Comparison of ENCODE assay signal across 19 cellular contexts in the genomic region with DNA sequence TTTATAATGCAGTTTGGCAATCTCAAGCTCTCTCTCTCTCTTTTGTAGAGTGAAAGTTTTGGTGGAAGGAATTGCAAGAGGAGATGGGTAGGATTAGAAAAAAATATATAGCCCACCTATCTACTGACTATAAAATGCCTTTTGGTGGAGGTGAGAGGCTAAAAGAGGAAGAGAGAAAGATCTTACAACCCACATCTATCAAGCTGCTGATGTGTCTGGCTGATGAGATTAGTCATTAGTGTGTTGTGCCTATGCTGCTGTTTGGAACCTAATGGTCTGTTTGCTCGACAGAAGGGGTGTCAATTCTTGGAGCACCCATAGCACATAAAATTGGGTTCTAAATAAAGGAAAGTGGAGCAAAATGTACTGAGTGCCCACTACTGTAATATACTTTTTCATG.
DNase-seq lines count a peak whose midpoint lies in the region; ATAC-seq, FAIRE-seq and TF ChIP-seq lines count a peak whose summit lies in the region.
"Had no signal": no experiment of that assay in that cellular context is flagged by ENCODE, and none has a peak within 500 bp of the region (broad histone marks: within the 10 kb centered on the region; RNA-seq: fewer than 3 reads in every experiment).

No MANE protein-coding gene starts in this region.

- no peaks in the 10 kb centered on the region for H3K79me2 ChIP-seq in GM12878 (ENCODE audit: control insufficient read depth, insufficient read depth, low read length)

- no peak overlapping the region for H3K4me2 ChIP-seq in GM12878 (ENCODE audit: control insufficient read depth, insufficient read depth)
- H3K4me2 ChIP-seq: BLaER1 treated with 17β-estradiol and CSF1 and Interleukin-3, amounts not matched to agents 10 nM and 100 nM had no signal

- no peak for TF ChIP-seq CTCF in GM12878 (IDR thresholded peaks at IDR 0.05 in 2 of 3, conservative IDR thresholded peaks at IDR 0.05 in 1 of 3; ENCODE audit: control insufficient read depth in 2 of 3, extremely low read depth in 1 of 3, insufficient read depth in 1 of 3, low read depth in 3 of 3, low read length in 3 of 3)

- no peaks in the 10 kb centered on the region for H3K4me1 ChIP-seq in GM12878 (ENCODE audit: control insufficient read depth, insufficient read depth, low read length)
- H3K4me1 ChIP-seq: BLaER1 treated with 17β-estradiol and CSF1 and Interleukin-3, amounts not matched to agents 10 nM and 100 nM had no signal

- RAD21 ChIA-PET in GM12878 (lab: Charles Lee; ENCODE audit: unreplicated experiment), result no interaction called here

- DNase-seq in GM12891 (ENCODE audit: insufficient read length, low spot score) (no peak), GM12878 (ENCODE audit: low read depth, low spot score) (no peak), NCI-H2107 (lab: John Stamatoyannopoulos, UW) (no peak), A172 (ENCODE audit: low spot score) (no peak), substantia nigra (lab: John Stamatoyannopoulos, UW) (no peak), KG1 (lab: John Stamatoyannopoulos, UW) (no peak)
- DNase-seq: 8988T; Calu3; CD8-positive, alpha-beta T cell; DMS79 treated with DMSO at 0.1 percent for 48 hours; GF-D8; GM23248; HCEC 1CT had no signal

- H4K20me1 ChIP-seq in GM12878 (ENCODE audit: control insufficient read depth, insufficient read depth), result no peaks in the 10 kb centered on the region
- H4K20me1 ChIP-seq: BLaER1 treated with 17β-estradiol and CSF1 and Interleukin-3, amounts not matched to agents 10 nM and 100 nM had no signal

- CTCF ChIA-PET in GM12878 (lab: Yijun Ruan, JAX), result no interaction called here

- SMC1A ChIA-PET in GM12878 (lab: Charles Lee; ENCODE audit: uncharacterized antibody, unreplicated experiment), result no interaction called here

- TF ChIP-seq RAD21 in GM12878 (IDR thresholded peaks at IDR 0.05; ENCODE audit: insufficient read depth, low read depth, low read length), result no peak

- no peak for FAIRE-seq in GM12891 (lab: Jason Lieb, UNC)
- FAIRE-seq in GM12878 (lab: Jason Lieb, UNC), result no peak
- FAIRE-seq: GM12892, GM18507 had no signal

- 7% methylated on average over 1 of the region's 1 CpG for WGBS in GM12878 (ENCODE audit: insufficient coverage, insufficient replicate concordance, low lambda C conversion rate, missing lambda C conversion rate)

- H3K36me3 ChIP-seq in GM12878 (ENCODE audit: control insufficient read depth in 2 of 2, insufficient read depth in 2 of 2, low read length in 1 of 2), result no peaks in the 10 kb centered on the region
- H3K36me3 ChIP-seq: BLaER1 treated with 17β-estradiol and CSF1 and Interleukin-3, amounts not matched to agents 10 nM and 100 nM had no signal

- intact Hi-C loops in GM12878 (cut with micrococcal nuclease; ENCODE audit: unreplicated experiment), result no loop called here

- H3K27ac ChIP-seq in GM12878 (ENCODE audit: control insufficient read depth, insufficient read depth) (no peak overlapping the region), substantia nigra (ENCODE audit: low read depth, low read length, poor library complexity, severe bottlenecking) (no peak overlapping the region)
- H3K27ac ChIP-seq: BLaER1 treated with 17β-estradiol and CSF1 and Interleukin-3, amounts not matched to agents 10 nM and 100 nM; GM23248; HL-60 had no signal

- in situ Hi-C loops in GM12878 (cut with MboI), result no loop called here

- no TSS peak for BruUV-seq in GM12878 (replicated peaks; lab: Mats Ljungman, UMichigan)

- no peak overlapping the region for H2AFZ ChIP-seq in GM12878 (ENCODE audit: control insufficient read depth, low read depth, low read length)
- H2AFZ ChIP-seq: GM23248 had no signal

- H3K9me3 ChIP-seq in GM12878 (replicated peaks; ENCODE audit: control insufficient read depth, insufficient read depth, low read length), result no peaks in the 10 kb centered on the region
- H3K9me3 ChIP-seq: BLaER1 treated with 17β-estradiol and CSF1 and Interleukin-3, amounts not matched to agents 10 nM and 100 nM had no signal

- TF ChIP-seq EP300 in GM12878 (IDR thresholded peaks at IDR 0.05; ENCODE audit: borderline replicate concordance in 1 of 2, control insufficient read depth in 1 of 2, low read depth in 2 of 2, low read length in 2 of 2), result no peak

- no peak for TF ChIP-seq POLR2A in GM12891 (IDR thresholded peaks at IDR 0.05; ENCODE audit: low read depth, low read length)
- TF ChIP-seq POLR2A in GM12878 (IDR thresholded peaks at IDR 0.05; ENCODE audit: low read depth, low read length), result no peak

- POLR2A ChIA-PET in GM12878 (lab: Charles Lee), result no interaction called here

- no peaks in the 10 kb centered on the region for H3K27me3 ChIP-seq in GM12878 (replicated peaks in 1 of 2; ENCODE audit: control insufficient read depth in 2 of 2, insufficient read depth in 2 of 2, low read length in 1 of 2)
- H3K27me3 ChIP-seq: BLaER1 treated with 17β-estradiol and CSF1 and Interleukin-3, amounts not matched to agents 10 nM and 100 nM had no signal

- no peak overlapping the region for H3K4me3 ChIP-seq in GM12878
- H3K4me3 ChIP-seq: BLaER1 treated with 17β-estradiol and CSF1 and Interleukin-3, amounts not matched to agents 10 nM and 100 nM; GM23248 had no signal

- H3K9ac ChIP-seq in GM12878 (ENCODE audit: control insufficient read depth, insufficient read depth, low read length), result no peak overlapping the region
- H3K9ac ChIP-seq: BLaER1 treated with 17β-estradiol and CSF1 and Interleukin-3, amounts not matched to agents 10 nM and 100 nM; GM23248 had no signal

- ATAC-seq in GM19351 (IDR thresholded peaks at IDR 0.05; ENCODE audit: unreplicated experiment) (peak; percentile 74), HG02973 (IDR thresholded peaks at IDR 0.05; ENCODE audit: unreplicated experiment) (peak; percentile 48), GM12878 (peak; percentile 72)
- ATAC-seq: CD8-positive, alpha-beta T cell had no signal

TF ChIP-seq in GM12891, 5 proteins besides CTCF, POLR2A, EP300 and RAD21:
- TF ChIP-seq POLR2AphosphoS5 (IDR thresholded peaks at IDR 0.05; ENCODE audit: low read depth, low read length) (no peak), SPI1 (IDR thresholded peaks at IDR 0.05; ENCODE audit: low read depth, low read length) (peak; percentile 85), POU2F2 (IDR thresholded peaks at IDR 0.05; ENCODE audit: low read depth, low read length) (no peak)
TF ChIP-seq in GM12891: peak in this region for 1.

TF ChIP-seq in GM12878, 131 proteins besides CTCF, POLR2A, EP300 and RAD21 (continues in another document):
- TF ChIP-seq SMARCA5 (IDR thresholded peaks at IDR 0.05) (no peak), BMI1 (IDR thresholded peaks at IDR 0.05; ENCODE audit: borderline replicate concordance) (no peak), SPI1 (IDR thresholded peaks at IDR 0.05; ENCODE audit: borderline replicate concordance, insufficient read depth, low read depth, low read length) (peak; percentile 81), STAT1 (conservative IDR thresholded peaks at IDR 0.05) (no peak), ETV6 (conservative IDR thresholded peaks at IDR 0.05 in 1 of 2, IDR thresholded peaks at IDR 0.05 in 1 of 2; ENCODE audit: borderline replicate concordance in 1 of 2, low read depth in 1 of 2) (no peak), BHLHE40 (IDR thresholded peaks at IDR 0.05; ENCODE audit: borderline replicate concordance in 1 of 2, low read depth in 2 of 2, low read length in 1 of 2) (no peak), PML (IDR thresholded peaks at IDR 0.05; ENCODE audit: low read length) (no peak), BCL11A (IDR thresholded peaks at IDR 0.05; ENCODE audit: low read depth, low read length) (no peak), KDM1A (IDR thresholded peaks at IDR 0.05; ENCODE audit: borderline replicate concordance) (no peak), STAT3 (IDR thresholded peaks at IDR 0.05; ENCODE audit: low read depth, low read length) (no peak), MTA3 (IDR thresholded peaks at IDR 0.05; ENCODE audit: borderline replicate concordance, low read length) (no peak), ZNF217 (IDR thresholded peaks at IDR 0.05) (no peak), MTA2 (IDR thresholded peaks at IDR 0.05; ENCODE audit: low read depth) (peak; percentile 32; the same call in 1 of the 2 replicates), IKZF2 (IDR thresholded peaks at IDR 0.05) (no peak), RUNX3 (IDR thresholded peaks at IDR 0.05; ENCODE audit: low read length) (peak; percentile 48; the same call in 1 of the 2 replicates)
- TF ChIP-seq, protein P1, sequence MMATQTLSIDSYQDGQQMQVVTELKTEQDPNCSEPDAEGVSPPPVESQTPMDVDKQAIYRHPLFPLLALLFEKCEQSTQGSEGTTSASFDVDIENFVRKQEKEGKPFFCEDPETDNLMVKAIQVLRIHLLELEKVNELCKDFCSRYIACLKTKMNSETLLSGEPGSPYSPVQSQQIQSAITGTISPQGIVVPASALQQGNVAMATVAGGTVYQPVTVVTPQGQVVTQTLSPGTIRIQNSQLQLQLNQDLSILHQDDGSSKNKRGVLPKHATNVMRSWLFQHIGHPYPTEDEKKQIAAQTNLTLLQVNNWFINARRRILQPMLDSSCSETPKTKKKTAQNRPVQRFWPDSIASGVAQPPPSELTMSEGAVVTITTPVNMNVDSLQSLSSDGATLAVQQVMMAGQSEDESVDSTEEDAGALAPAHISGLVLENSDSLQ (IDR thresholded peaks at IDR 0.05), result no peak
- TF ChIP-seq, protein P2, sequence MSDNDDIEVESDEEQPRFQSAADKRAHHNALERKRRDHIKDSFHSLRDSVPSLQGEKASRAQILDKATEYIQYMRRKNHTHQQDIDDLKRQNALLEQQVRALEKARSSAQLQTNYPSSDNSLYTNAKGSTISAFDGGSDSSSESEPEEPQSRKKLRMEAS (IDR thresholded peaks at IDR 0.05; ENCODE audit: low read depth, low read length), result no peak
- TF ChIP-seq, protein P3, sequence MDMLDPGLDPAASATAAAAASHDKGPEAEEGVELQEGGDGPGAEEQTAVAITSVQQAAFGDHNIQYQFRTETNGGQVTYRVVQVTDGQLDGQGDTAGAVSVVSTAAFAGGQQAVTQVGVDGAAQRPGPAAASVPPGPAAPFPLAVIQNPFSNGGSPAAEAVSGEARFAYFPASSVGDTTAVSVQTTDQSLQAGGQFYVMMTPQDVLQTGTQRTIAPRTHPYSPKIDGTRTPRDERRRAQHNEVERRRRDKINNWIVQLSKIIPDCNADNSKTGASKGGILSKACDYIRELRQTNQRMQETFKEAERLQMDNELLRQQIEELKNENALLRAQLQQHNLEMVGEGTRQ (IDR thresholded peaks at IDR 0.05; ENCODE audit: borderline replicate concordance, low read depth, low read length), result no peak
